ENCODE assay signal across 8 cellular contexts in genomic region chr10:119306514-119306951, GRCh38.
A peak's percentile ranks its signal among the peaks of the same experiment; 100 is the strongest.
DNase-seq lines count a peak whose midpoint lies in the region; ATAC-seq, FAIRE-seq and TF ChIP-seq lines count a peak whose summit lies in the region.

No MANE protein-coding gene starts in this region.

- peak overlapping the region; percentile 98 to 99 (median 99) for H3K27ac Mint-ChIP-seq in CD4-positive, CD25-positive, alpha-beta regulatory T cell

- peaks cover 57% of the 10 kb centered on the region for H3K4me1 ChIP-seq in CD4-positive, CD25-positive, alpha-beta regulatory T cell (ENCODE audit: control insufficient read depth, insufficient read depth, low read length, poor library complexity, severe bottlenecking)
- peaks cover 2 to 6% of the 10 kb centered on the region in 2 donors for H3K4me1 ChIP-seq in small intestine (ENCODE audit: control insufficient read depth in 2 of 2, insufficient read depth in 1 of 2, low read depth in 1 of 2, low read length in 1 of 2)

- intact Hi-C loops in lower leg skin (cut with DNase I; ENCODE audit: low total_unique reads), result no loop called here

- no peak for FAIRE-seq in small intestine (lab: Jason Lieb, UNC)

- peak; percentile 82 to 83 for ATAC-seq in CD4-positive, CD25-positive, alpha-beta regulatory T cell (ENCODE audit: low read depth in 2 of 2)
- ATAC-seq in GM19455 (IDR thresholded peaks at IDR 0.05; ENCODE audit: unreplicated experiment) (peak; percentile 87), HG03571 (IDR thresholded peaks at IDR 0.05; ENCODE audit: unreplicated experiment) (peak; percentile 74)

- H3K9me3 ChIP-seq in CD4-positive, CD25-positive, alpha-beta regulatory T cell (ENCODE audit: control insufficient read depth in 2 of 2, low read length in 2 of 2), result no peaks in the 10 kb centered on the region
- no peaks in the 10 kb centered on the region for H3K9me3 ChIP-seq in small intestine (ENCODE audit: control insufficient read depth, low read depth)

- H3K4me3 Mint-ChIP-seq in CD4-positive, CD25-positive, alpha-beta regulatory T cell, result peak overlapping the region; percentile 80 to 93 (median 92)

- H3K36me3 Mint-ChIP-seq in CD4-positive, CD25-positive, alpha-beta regulatory T cell, result peaks cover 10% of the 10 kb centered on the region

- TF ChIP-seq POLR2A in lower leg skin (IDR thresholded peaks at IDR 0.05), result no peak

- DNase-seq in CD4-positive, CD25-positive, alpha-beta regulatory T cell, result peak; percentile 68 to 89 (median 73)
- DNase-seq in activated CD4-positive, CD25-positive, alpha-beta regulatory T cell treated with anti-CD3 and anti-CD28 coated beads, Interleukin-2, amount 50 U/mL, for 72 hours, result peak; percentile 61
- peak; percentile 74 for DNase-seq in effector CD4-positive, alpha-beta T cell
- DNase-seq in small intestine (peak; percentile 56), lower leg skin (ENCODE audit: low spot score in 2 of 2) (no peak), HuH-7.5 (ENCODE audit: low spot score) (no peak)

- no peaks in the 10 kb centered on the region for H3K27me3 Mint-ChIP-seq in CD4-positive, CD25-positive, alpha-beta regulatory T cell

- WGBS in small intestine, 3 donors, result 35 to 43% (median 37%) methylated on average over 9 of the region's 9 CpGs
- 65 to 71% methylated on average over 7 to 9 of the region's 9 CpGs for WGBS in lower leg skin, 2 donors

- H3K9me3 Mint-ChIP-seq in CD4-positive, CD25-positive, alpha-beta regulatory T cell, result peaks cover 0 to 2% (median 0%) of the 10 kb centered on the region in 7 donors

- peak overlapping the region; percentile 81 for H3K4me3 ChIP-seq in CD4-positive, CD25-positive, alpha-beta regulatory T cell (ENCODE audit: low read depth, low read length)
- no peak overlapping the region for H3K4me3 ChIP-seq in small intestine (ENCODE audit: low read depth in 1 of 2, low read length in 2 of 2)
- no peak overlapping the region for H3K4me3 ChIP-seq in lower leg skin (ENCODE audit: low read depth, poor library complexity, severe bottlenecking)

- peaks cover 13 to 82% (median 50%) of the 10 kb centered on the region in 4 donors for H3K4me1 Mint-ChIP-seq in CD4-positive, CD25-positive, alpha-beta regulatory T cell

- H3K27ac ChIP-seq in CD4-positive, CD25-positive, alpha-beta regulatory T cell (ENCODE audit: insufficient read depth, low read length, poor library complexity, severe bottlenecking), result peak overlapping the region; percentile 88
- peak overlapping the region in 1 of 2 donors; percentile 88 for H3K27ac ChIP-seq in small intestine (ENCODE audit: low read depth in 1 of 2, low read length in 1 of 2)

- TF ChIP-seq CTCF in lower leg skin (IDR thresholded peaks at IDR 0.05), result no peak

- no peaks in the 10 kb centered on the region for H3K36me3 ChIP-seq in CD4-positive, CD25-positive, alpha-beta regulatory T cell (ENCODE audit: control insufficient read depth, insufficient read depth, low read length)
- no peaks in the 10 kb centered on the region for H3K36me3 ChIP-seq in small intestine (ENCODE audit: control insufficient read depth in 2 of 2, insufficient read depth in 2 of 2, low read length in 2 of 2)

- no peaks in the 10 kb centered on the region for H3K27me3 ChIP-seq in CD4-positive, CD25-positive, alpha-beta regulatory T cell (ENCODE audit: control insufficient read depth, insufficient read depth, low read length)
- no peaks in the 10 kb centered on the region for H3K27me3 ChIP-seq in small intestine (ENCODE audit: control insufficient read depth in 2 of 2, insufficient read depth in 2 of 2, low read length in 2 of 2)

Comparison
In these comparisons a context has a peak if more than half of its experiments do, and no peak if none do; other contexts are left out.
1. DNase-seq: peak in CD4-positive, CD25-positive, alpha-beta regulatory T cell (3 of 3), activated CD4-positive, CD25-positive, alpha-beta regulatory T cell treated with anti-CD3 and anti-CD28 coated beads, Interleukin-2, amount 50 U/mL, for 72 hours (single experiment), effector CD4-positive, alpha-beta T cell (single experiment) and small intestine (single experiment); none in lower leg skin (0 of 2) and HuH-7.5 (single experiment).
2. Peak in every context shown above with its lines, with median percentiles within 50 percentile points of each other: ATAC-seq.